In the genomic region with DNA sequence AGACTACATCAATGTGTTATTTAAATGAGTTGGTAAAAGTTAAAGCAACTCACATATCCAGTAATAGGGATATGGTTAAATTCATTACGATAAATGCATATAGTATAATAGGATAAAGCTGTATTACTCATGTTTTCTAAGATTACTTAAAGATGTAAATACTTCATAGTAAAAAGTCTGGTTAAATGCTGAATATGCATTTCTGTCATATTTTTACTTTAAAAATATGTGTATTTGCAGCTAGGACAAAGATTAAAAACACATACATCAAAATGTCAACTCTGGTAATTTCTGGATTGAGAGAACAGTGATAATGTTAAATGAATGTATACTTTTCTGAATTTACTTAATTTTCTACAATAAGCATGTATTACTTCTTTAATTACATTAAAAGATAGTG, we compare ENCODE assay signal across 1 cellular context.
TF ChIP-seq lines count a peak whose summit lies in the region.

No MANE protein-coding gene starts in this region.

TF ChIP-seq in HepG2, 621 proteins besides CTCF, POLR2A, EP300 and RAD21 (continued from another document):
- TF ChIP-seq, protein P1, sequence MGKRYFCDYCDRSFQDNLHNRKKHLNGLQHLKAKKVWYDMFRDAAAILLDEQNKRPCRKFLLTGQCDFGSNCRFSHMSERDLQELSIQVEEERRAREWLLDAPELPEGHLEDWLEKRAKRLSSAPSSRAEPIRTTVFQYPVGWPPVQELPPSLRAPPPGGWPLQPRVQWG (CRISPR knock-in tag; IDR thresholded peaks at IDR 0.05; ENCODE audit: borderline replicate concordance, low read depth): no peak
- TF ChIP-seq NR3C1 (CRISPR knock-in tag; IDR thresholded peaks at IDR 0.05) (no peak), SRSF4 (IDR thresholded peaks at IDR 0.05; ENCODE audit: low read depth, low read length, poor library complexity, severe bottlenecking) (no peak), MAFK (conservative IDR thresholded peaks at IDR 0.05 in 1 of 2, IDR thresholded peaks at IDR 0.05 in 1 of 2; ENCODE audit: low read length in 2 of 2) (peak; percentile 65 to 84; a peak in 3 of 4 replicates), ZNF317 (CRISPR knock-in tag; IDR thresholded peaks at IDR 0.05) (no peak)
- TF ChIP-seq, protein P2, sequence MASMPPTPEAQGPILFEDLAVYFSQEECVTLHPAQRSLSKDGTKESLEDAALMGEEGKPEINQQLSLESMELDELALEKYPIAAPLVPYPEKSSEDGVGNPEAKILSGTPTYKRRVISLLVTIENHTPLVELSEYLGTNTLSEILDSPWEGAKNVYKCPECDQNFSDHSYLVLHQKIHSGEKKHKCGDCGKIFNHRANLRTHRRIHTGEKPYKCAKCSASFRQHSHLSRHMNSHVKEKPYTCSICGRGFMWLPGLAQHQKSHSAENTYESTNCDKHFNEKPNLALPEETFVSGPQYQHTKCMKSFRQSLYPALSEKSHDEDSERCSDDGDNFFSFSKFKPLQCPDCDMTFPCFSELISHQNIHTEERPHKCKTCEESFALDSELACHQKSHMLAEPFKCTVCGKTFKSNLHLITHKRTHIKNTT (CRISPR knock-in tag; IDR thresholded peaks at IDR 0.05): no peak
